14 cellular contexts compared by ENCODE assay signal in genomic region chr12:116393859-116394650, GRCh38.
"Had no signal": no experiment of that assay in that cellular context is flagged by ENCODE, and none has a peak within 500 bp of the region (broad histone marks: within the 10 kb centered on the region; RNA-seq: fewer than 3 reads in every experiment).

No MANE protein-coding gene starts in this region.

- H3K27me3 Mint-ChIP-seq: activated naive CD4-positive, alpha-beta T cell treated with anti-CD3 and anti-CD28 coated beads, Interleukin-2, amount 50 U/mL, for 24 hours had no signal

- H3K9me3 ChIP-seq: thyroid gland, uterus had no signal

- DNase-seq: amygdala, cerebellar nuclear complex, dorsolateral prefrontal cortex, hypothalamus, lower lobe of right lung, midbrain, posterior cingulate gyrus, thyroid gland, uterus had no signal

- H3K27ac Mint-ChIP-seq: activated naive CD4-positive, alpha-beta T cell treated with anti-CD3 and anti-CD28 coated beads, Interleukin-2, amount 50 U/mL, for 24 hours; activated T-helper 2 cell treated with anti-CD3 and anti-CD28 coated beads, Interferon-gamma antibody, Interleukin-2, Interleukin-4, amounts not matched to agents 10 μg/mL and 5 μg/mL and 100 μg/mL, durations not matched to agents 14 hours and 24 hours and 36 hours had no signal

- H3K27me3 ChIP-seq: right atrium auricular region, thyroid gland, uterus had no signal

- H3K36me3 ChIP-seq: lower lobe of right lung, right atrium auricular region, thyroid gland, uterus had no signal

- H3K27ac ChIP-seq: dorsolateral prefrontal cortex, lower lobe of right lung, right atrium auricular region, skin epidermis, thyroid gland, uterus had no signal

- H3K4me3 Mint-ChIP-seq: activated naive CD4-positive, alpha-beta T cell treated with anti-CD3 and anti-CD28 coated beads, Interleukin-2, amount 50 U/mL, for 24 hours had no signal

- H3K4me1 ChIP-seq: lower lobe of right lung had no signal

- ATAC-seq: activated CD4-positive, CD25-positive, alpha-beta regulatory T cell treated with anti-CD3 and anti-CD28 coated beads, Interleukin-2, amount 50 U/mL, for 24 hours; lower lobe of right lung had no signal

- H3K4me3 ChIP-seq: dorsolateral prefrontal cortex, lower lobe of right lung, right atrium auricular region, skin epidermis, thyroid gland, uterus had no signal
